In genomic region chr3:108031893-108032292, GRCh38 we compare ENCODE assay signal across 2 cellular contexts.
TF ChIP-seq lines count a peak whose summit lies in the region.

No MANE protein-coding gene starts in this region.

TF ChIP-seq in SK-N-SH, 30 proteins besides CTCF, POLR2A, EP300 and RAD21 (continued from another document):
- peak; percentile 63; the same call in 1 of the 2 replicates for TF ChIP-seq USF1 (IDR thresholded peaks at IDR 0.05; ENCODE audit: borderline replicate concordance, low read depth)

TF ChIP-seq in SK-N-SH treated with all-trans-retinoic acid at 6 μM for 48 hours, 23 proteins besides CTCF, POLR2A, EP300 and RAD21 (continued from another document):
- TF ChIP-seq POU6F1 (CRISPR knock-in tag; IDR thresholded peaks at IDR 0.05; ENCODE audit: borderline replicate concordance, low read depth) = no peak
- TF ChIP-seq ARNTL (CRISPR knock-in tag; IDR thresholded peaks at IDR 0.05; ENCODE audit: borderline replicate concordance, low read depth) = no peak
- TF ChIP-seq TSHZ2 (CRISPR knock-in tag; IDR thresholded peaks at IDR 0.05) = no peak
- TF ChIP-seq ESRRG (CRISPR knock-in tag; IDR thresholded peaks at IDR 0.05) = no peak
- no peak for TF ChIP-seq TCF4 (CRISPR knock-in tag; IDR thresholded peaks at IDR 0.05; ENCODE audit: borderline replicate concordance)
- no peak for TF ChIP-seq ZNF565 (CRISPR knock-in tag; conservative IDR thresholded peaks at IDR 0.05; ENCODE audit: low read depth)
- TF ChIP-seq PATZ1 (CRISPR knock-in tag; IDR thresholded peaks at IDR 0.05; ENCODE audit: borderline replicate concordance) = no peak
- TF ChIP-seq CSDC2 (CRISPR knock-in tag; IDR thresholded peaks at IDR 0.05) = no peak
- no peak for TF ChIP-seq CSRNP3 (CRISPR knock-in tag; IDR thresholded peaks at IDR 0.05)
